Comparison of ENCODE assay signal across 15 cellular contexts in the genomic region with DNA sequence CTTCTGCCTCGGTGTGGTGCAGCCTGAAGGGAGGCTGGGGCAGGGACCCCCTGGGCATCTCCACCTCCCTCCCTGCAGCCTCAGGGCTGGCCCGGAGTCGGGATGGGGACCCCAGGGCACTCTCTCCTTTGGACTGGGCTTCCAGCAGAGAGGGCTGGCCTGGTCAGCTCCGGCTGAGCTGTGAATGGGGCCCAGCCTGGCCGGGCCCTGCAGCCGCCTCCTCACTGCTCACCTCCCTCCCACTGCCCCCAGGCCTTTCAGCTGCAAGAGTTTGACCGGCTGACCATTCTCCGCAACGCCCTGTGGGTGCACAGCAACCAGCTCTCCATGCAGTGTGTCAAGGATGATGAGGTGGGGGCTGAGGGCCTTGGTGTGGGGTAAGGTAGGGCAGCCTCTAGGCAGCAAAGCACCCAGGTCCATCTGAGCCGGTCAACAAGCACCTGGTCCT. TPM values are rescaled to one million over a fixed set of nuclear protein-coding genes. Genes with fewer than 3 reads are reported as not detected.
DNase-seq lines count a peak whose midpoint lies in the region; ATAC-seq lines count a peak whose summit lies in the region.
"Had no signal": no experiment of that assay in that cellular context is flagged by ENCODE, and none has a peak within 500 bp of the region (broad histone marks: within the 10 kb centered on the region; RNA-seq: fewer than 3 reads in every experiment).

No MANE protein-coding gene starts in this region.

- no peaks in the 10 kb centered on the region for H3K27me3 ChIP-seq in effector memory CD4-positive, alpha-beta T cell (replicated peaks; ENCODE audit: control insufficient read depth, insufficient read depth, low read length, poor library complexity, severe bottlenecking)

- no peak for DNase-seq in T-helper 1 cell
- no peak for DNase-seq in effector memory CD4-positive, alpha-beta T cell
- DNase-seq in sciatic nerve (ENCODE audit: low spot score): peak; percentile 53
- DNase-seq in SW480 (ENCODE audit: low spot score): no peak
- DNase-seq in iPS-NIHi11 (ENCODE audit: low spot score): no peak
- DNase-seq: mammary epithelial cell, NCI-H187 treated with DMSO at 0.1 percent for 48 hours had no signal

- peak overlapping the region; percentile 16 for H3K27ac ChIP-seq in effector memory CD4-positive, alpha-beta T cell (ENCODE audit: insufficient read depth, low read length, poor library complexity, severe bottlenecking)
- H3K27ac ChIP-seq: psoas muscle had no signal

- no peak overlapping the region for H3K4me3 ChIP-seq in effector memory CD4-positive, alpha-beta T cell (ENCODE audit: insufficient read depth, low read depth, low read length, poor library complexity, severe bottlenecking)
- H3K4me3 ChIP-seq: psoas muscle had no signal

- H3K36me3 Mint-ChIP-seq in T-helper 1 cell treated with Interleukin-12 subunit alpha and Interleukin-12 subunit beta and Interleukin-4 antibody, amounts not matched to agents 30 μg/mL and 1 μg/mL, for 36 hours (ENCODE audit: low read depth): peaks cover 37% of the 10 kb centered on the region
- no peaks in the 10 kb centered on the region for H3K36me3 Mint-ChIP-seq in IgD-negative memory B cell

- H3K4me1 Mint-ChIP-seq in T-helper 1 cell treated with Interleukin-12 subunit alpha and Interleukin-12 subunit beta and Interleukin-4 antibody, amounts not matched to agents 30 μg/mL and 1 μg/mL, for 36 hours (ENCODE audit: low read depth): peaks cover 8% of the 10 kb centered on the region
- peaks cover 9 to 17% (median 13%) of the 10 kb centered on the region in 3 donors for H3K4me1 Mint-ChIP-seq in IgD-negative memory B cell

- H3K4me1 ChIP-seq in effector memory CD4-positive, alpha-beta T cell (ENCODE audit: control insufficient read depth, insufficient read depth, low read length, poor library complexity, severe bottlenecking): no peaks in the 10 kb centered on the region
- H3K4me1 ChIP-seq: psoas muscle had no signal

- H3K27me3 Mint-ChIP-seq in T-helper 1 cell treated with Interleukin-12 subunit alpha and Interleukin-12 subunit beta and Interleukin-4 antibody, amounts not matched to agents 30 μg/mL and 1 μg/mL, for 36 hours (ENCODE audit: low read depth): no peaks in the 10 kb centered on the region
- H3K27me3 Mint-ChIP-seq in IgD-negative memory B cell: no peaks in the 10 kb centered on the region
- H3K27me3 Mint-ChIP-seq: T-cell had no signal

- H3K27ac Mint-ChIP-seq in T-helper 1 cell treated with Interleukin-12 subunit alpha and Interleukin-12 subunit beta and Interleukin-4 antibody, amounts not matched to agents 30 μg/mL and 1 μg/mL, for 36 hours: peak overlapping the region; percentile 36
- H3K27ac Mint-ChIP-seq in IgD-negative memory B cell: peak overlapping the region in 2 of 3 donors; percentile 76 to 78

- ATAC-seq in sciatic nerve (no peak), GM21360 (IDR thresholded peaks at IDR 0.05; ENCODE audit: unreplicated experiment) (no peak)

- no peaks in the 10 kb centered on the region for H3K9me3 ChIP-seq in effector memory CD4-positive, alpha-beta T cell (ENCODE audit: control insufficient read depth, low read length)
- H3K9me3 ChIP-seq: psoas muscle had no signal

- H3K9me3 Mint-ChIP-seq in T-helper 1 cell treated with Interleukin-12 subunit alpha and Interleukin-12 subunit beta and Interleukin-4 antibody, amounts not matched to agents 30 μg/mL and 1 μg/mL, for 36 hours: peaks cover 2% of the 10 kb centered on the region
- H3K9me3 Mint-ChIP-seq in IgD-negative memory B cell: no peaks in the 10 kb centered on the region
- H3K9me3 Mint-ChIP-seq: T-cell had no signal

- H3K36me3 ChIP-seq in effector memory CD4-positive, alpha-beta T cell (ENCODE audit: control insufficient read depth, insufficient read depth, low read length): peaks cover 76% of the 10 kb centered on the region

- intact Hi-C loops in sciatic nerve (cut with DNase I): no loop called here

- H3K4me3 Mint-ChIP-seq in T-helper 1 cell treated with Interleukin-12 subunit alpha and Interleukin-12 subunit beta and Interleukin-4 antibody, amounts not matched to agents 30 μg/mL and 1 μg/mL, for 36 hours: no peak overlapping the region
- H3K4me3 Mint-ChIP-seq in IgD-negative memory B cell: peak overlapping the region in 1 of 4 donors; percentile 28
- H3K4me3 Mint-ChIP-seq: T-cell had no signal

RNA-seq across cellular contexts. Expression of a gene that starts 36.0 kb away (rescaled TPM):
- 37.3 TPM for polyA plus RNA-seq in IgD-negative memory B cell
- 17.7 TPM for total RNA-seq in sciatic nerve
- total RNA-seq: astrocyte, endothelial cell of umbilical vein, temporal lobe had no signal
- polyA plus RNA-seq: endothelial cell of umbilical vein had no signal

RNA-seq across cellular contexts. Expression of a gene that starts 40.0 kb away (rescaled TPM):
- polyA plus RNA-seq in IgD-negative memory B cell: 471 TPM
- 150 TPM for total RNA-seq in sciatic nerve
